8 cellular contexts compared by ENCODE assay signal in genomic region chr1:109483658-109484518, GRCh38. TPM values are rescaled to one million over a fixed set of nuclear protein-coding genes. Genes with fewer than 3 reads are reported as not detected.
A peak's percentile ranks its signal among the peaks of the same experiment; 100 is the strongest.
DNase-seq lines count a peak whose midpoint lies in the region; TF ChIP-seq lines count a peak whose summit lies in the region.

Gene ATXN7L2, plus strand, starts transcription at chr1:109483905. Its CDS starts 49 bp downstream, at chr1:109483954.

- peak within 1 kb of the TSS; percentile 89 for H3K4me3 Mint-ChIP-seq in neural progenitor cell

- DNase-seq in HAP-1 (ENCODE audit: low spot score in 2 of 2) (peak; percentile 88 to 93), MM.1S (peak; percentile 73), SHP77 treated with DMSO at 0.1 percent for 48 hours (lab: John Stamatoyannopoulos, UW) (peak; percentile 58), activated gamma-delta T cell (lab: John Stamatoyannopoulos, UW) (peak; percentile 85), fibroblast of villous mesenchyme (ENCODE audit: low read depth) (peak; percentile 90), neural progenitor cell (ENCODE audit: low spot score) (peak; percentile 97)

- H3F3A ChIP-seq in MM.1S (ENCODE audit: insufficient read depth, low read length) (no peaks in the 10 kb centered on the region), neural progenitor cell (ENCODE audit: low read depth) (no peaks in the 10 kb centered on the region)

- H3K79me2 ChIP-seq in MM.1S (ENCODE audit: low read length) (0 out of 2 replicates have a peak, but pooled peaks cover 4% of the 10 kb centered on the region), neural progenitor cell (ENCODE audit: low read depth) (peaks cover 5% of the 10 kb centered on the region)

- H3K4me1 ChIP-seq in ES-I3 (ENCODE audit: insufficient read depth, low read length) (peaks cover 3% of the 10 kb centered on the region; the same call in 1 of the 2 replicates), HAP-1 (peaks cover 10% of the 10 kb centered on the region), MM.1S (ENCODE audit: low read length) (no peaks in the 10 kb centered on the region), neural progenitor cell (peaks cover 8% of the 10 kb centered on the region), stomach smooth muscle (ENCODE audit: control insufficient read depth, insufficient read depth, low read length) (peaks cover 16% of the 10 kb centered on the region)

- H3K4me2 ChIP-seq in MM.1S (ENCODE audit: low read depth, low read length) (peak within 1 kb of the TSS; percentile 90), neural progenitor cell (peak within 1 kb of the TSS; percentile 99)

- in situ Hi-C loops in HAP-1 (cut with MboI; ENCODE audit: low sequenced_read_pairs), result no loop called here

- H3K27ac ChIP-seq in MM.1S (ENCODE audit: low read length) (no peak within 1 kb of the TSS; the same call in 1 of the 2 replicates), neural progenitor cell (peak within 1 kb of the TSS; percentile 92), stomach smooth muscle (ENCODE audit: low read length) (peak within 1 kb of the TSS; percentile 81)

- H3K27ac Mint-ChIP-seq in neural progenitor cell, result peak within 1 kb of the TSS; percentile 96

- H3K27me3 ChIP-seq in HAP-1 (ENCODE audit: low read depth) (no peaks in the 10 kb centered on the region), MM.1S (replicated peaks; ENCODE audit: insufficient read depth, low read length) (no peaks in the 10 kb centered on the region; the same call in 1 of the 2 replicates), neural progenitor cell (peaks cover 42% of the 10 kb centered on the region), stomach smooth muscle (ENCODE audit: control insufficient read depth in 1 of 2, insufficient read depth in 2 of 2, low read length in 2 of 2) (no peaks in the 10 kb centered on the region)

- H3K36me3 ChIP-seq in ES-I3 (ENCODE audit: insufficient read depth, low read length), result no peaks in the 10 kb centered on the region
- H3K36me3 ChIP-seq in HAP-1 (replicated peaks), result no peaks in the 10 kb centered on the region; the same call in 1 of the 2 replicates
- H3K36me3 ChIP-seq in MM.1S (replicated peaks; ENCODE audit: insufficient read depth, low read length), result no peaks in the 10 kb centered on the region
- no peaks in the 10 kb centered on the region for H3K36me3 ChIP-seq in neural progenitor cell
- H3K36me3 ChIP-seq in stomach smooth muscle (ENCODE audit: control insufficient read depth in 2 of 2, insufficient read depth in 2 of 2, low read length in 2 of 2), result peaks cover 3 to 7% of the 10 kb centered on the region in 2 donors

- H4K20me1 ChIP-seq in MM.1S (ENCODE audit: insufficient read depth, low read length) (no peaks in the 10 kb centered on the region), neural progenitor cell (ENCODE audit: low read depth) (no peaks in the 10 kb centered on the region)

- H3K9ac ChIP-seq in ES-I3 (ENCODE audit: low read depth, low read length) (peak within 1 kb of the TSS; percentile 85), MM.1S (ENCODE audit: low read length) (peak within 1 kb of the TSS; percentile 74), neural progenitor cell (peak within 1 kb of the TSS; percentile 94), stomach smooth muscle (ENCODE audit: low read length in 2 of 2) (peak within 1 kb of the TSS; percentile 78 to 81)

- H2AFZ ChIP-seq in MM.1S (ENCODE audit: low read length) (peak within 1 kb of the TSS; percentile 77), neural progenitor cell (replicated peaks) (peak within 1 kb of the TSS; percentile 99)

- no peaks in the 10 kb centered on the region for H3K9me3 ChIP-seq in ES-I3 (ENCODE audit: control insufficient read depth, insufficient read depth, low read length)
- H3K9me3 ChIP-seq in HAP-1, result no peaks in the 10 kb centered on the region
- no peaks in the 10 kb centered on the region for H3K9me3 ChIP-seq in MM.1S (replicated peaks; ENCODE audit: insufficient read depth, low read length)
- H3K9me3 ChIP-seq in neural progenitor cell (ENCODE audit: low read depth), result no peaks in the 10 kb centered on the region
- no peaks in the 10 kb centered on the region for H3K9me3 ChIP-seq in stomach smooth muscle (ENCODE audit: control insufficient read depth in 2 of 2, low read length in 2 of 2)

- no peaks in the 10 kb centered on the region for H3K9me2 ChIP-seq in MM.1S (replicated peaks; ENCODE audit: insufficient read depth, low read length)

- H3K4me1 Mint-ChIP-seq in neural progenitor cell, result peaks cover 23% of the 10 kb centered on the region

- H3K9me3 Mint-ChIP-seq in neural progenitor cell, result no peaks in the 10 kb centered on the region

- peak within 1 kb of the TSS; percentile 99 for H3K4me3 ChIP-seq in HAP-1
- H3K4me3 ChIP-seq in MM.1S (ENCODE audit: low read length), result peak within 1 kb of the TSS; percentile 74
- peak within 1 kb of the TSS; percentile 85 for H3K4me3 ChIP-seq in fibroblast of villous mesenchyme (ENCODE audit: low read depth, low read length)
- peak within 1 kb of the TSS; percentile 89 for H3K4me3 ChIP-seq in neural progenitor cell
- H3K4me3 ChIP-seq in stomach smooth muscle (ENCODE audit: low read length in 2 of 2), result peak within 1 kb of the TSS; percentile 88 to 96

- H3K27me3 Mint-ChIP-seq in neural progenitor cell (ENCODE audit: insufficient read depth, low read depth), result peaks cover 20% of the 10 kb centered on the region

- peaks cover 4% of the 10 kb centered on the region for H3K36me3 Mint-ChIP-seq in neural progenitor cell

- TF ChIP-seq CTCF in MM.1S (IDR thresholded peaks at IDR 0.05; ENCODE audit: low read length), result no peak
- no peak for TF ChIP-seq CTCF in fibroblast of villous mesenchyme (IDR thresholded peaks at IDR 0.05; ENCODE audit: insufficient read depth, low read depth, low read length)
- no peak for TF ChIP-seq CTCF in neural progenitor cell (IDR thresholded peaks at IDR 0.05)

RNA-seq across cellular contexts. Expression of gene ATXN7L2, which starts in this region (rescaled TPM):
- total RNA-seq in fibroblast of villous mesenchyme, result 3.9 and 4.7 TPM in 2 replicates
- total RNA-seq in neural progenitor cell (ENCODE audit: low replicate concordance), result 6.5 and 8.5 TPM in 2 replicates
